In the genomic region with DNA sequence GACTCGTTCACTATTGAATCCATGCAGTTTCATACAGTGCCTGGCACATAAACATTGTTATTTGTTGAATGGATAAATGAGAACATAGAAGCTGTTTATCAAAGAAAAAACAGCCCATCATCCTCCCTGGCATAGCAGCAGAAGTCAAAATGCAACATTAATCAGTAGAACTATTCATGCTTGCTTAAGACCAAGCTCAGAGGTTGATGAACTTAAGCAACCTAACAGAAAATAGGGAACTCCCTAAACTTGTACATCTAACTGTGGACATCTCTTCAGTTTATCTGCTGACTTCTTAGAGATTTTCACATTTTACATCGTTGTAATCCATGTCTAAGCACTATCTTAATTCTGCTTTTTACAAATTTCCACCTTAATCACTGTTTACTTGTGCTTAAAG, we compare ENCODE assay signal across 25 cellular contexts. TPM values are rescaled to one million over a fixed set of nuclear protein-coding genes. Genes with fewer than 3 reads are reported as not detected.
"Had no signal": no experiment of that assay in that cellular context is flagged by ENCODE, and none has a peak within 500 bp of the region (broad histone marks: within the 10 kb centered on the region; RNA-seq: fewer than 3 reads in every experiment).

No MANE protein-coding gene starts in this region.

- H3K27me3 Mint-ChIP-seq: activated CD4-positive, alpha-beta memory T cell treated with anti-CD3 and anti-CD28 coated beads, Interleukin-2, amount 10 ng/mL, durations not matched to agents 7 days and 5 days; activated naive CD8-positive, alpha-beta T cell treated with anti-CD3 and anti-CD28 coated beads, Interleukin-2, amount 50 U/mL, for 24 hours; memory B cell; stimulated activated memory B cell treated with anti-CD40 and anti-IgM and Interleukin-4, amounts not matched to agents 10 μg/mL and 1 μg/mL and 100 μg/mL, for 72 hours had no signal

- ATAC-seq: activated CD4-positive, CD25-positive, alpha-beta regulatory T cell treated with anti-CD3 and anti-CD28 coated beads, Interleukin-2, amount 50 U/mL, for 24 hours; activated naive CD8-positive, alpha-beta T cell treated with anti-CD3 and anti-CD28 coated beads, Interleukin-2, amount 50 U/mL, for 24 hours; activated T-cell treated with anti-CD3 and anti-CD28 coated beads, Interleukin-2, amount 50 U/mL, for 72 hours; body of pancreas; heart left ventricle; stimulated activated memory B cell treated with anti-CD40 and anti-IgM and Interleukin-4, amounts not matched to agents 10 μg/mL and 1 μg/mL and 100 μg/mL, for 72 hours had no signal

- H3K36me3 Mint-ChIP-seq: memory B cell; stimulated activated memory B cell treated with anti-CD40 and anti-IgM and Interleukin-4, amounts not matched to agents 10 μg/mL and 1 μg/mL and 100 μg/mL, for 72 hours had no signal

- H3K4me2 ChIP-seq: smooth muscle cell had no signal

- H3K9me3 ChIP-seq: body of pancreas, heart left ventricle, sigmoid colon, stomach, thoracic aorta, upper lobe of left lung had no signal

- H3K27ac ChIP-seq: body of pancreas, cardiac muscle cell, heart left ventricle, sigmoid colon, stomach, thoracic aorta, upper lobe of left lung, VCaP had no signal

- H3K27ac Mint-ChIP-seq: activated CD4-positive, alpha-beta memory T cell treated with anti-CD3 and anti-CD28 coated beads, Interleukin-2, amount 10 ng/mL, durations not matched to agents 7 days and 5 days; activated CD4-positive, alpha-beta T cell treated with anti-CD3 and anti-CD28 coated beads, Interleukin-2, amount 10 ng/mL, durations not matched to agents 24 days and 14 days; activated naive CD8-positive, alpha-beta T cell treated with anti-CD3 and anti-CD28 coated beads, Interleukin-2, amount 50 U/mL, for 24 hours; activated T-cell treated with anti-CD3 and anti-CD28 coated beads, Interleukin-2, amount 50 U/mL, for 72 hours; memory B cell; nephron; stimulated activated memory B cell treated with anti-CD40 and anti-IgM and Interleukin-4, amounts not matched to agents 10 μg/mL and 1 μg/mL and 100 μg/mL, for 72 hours had no signal

- H3K36me3 ChIP-seq: cardiac muscle cell, heart left ventricle, sigmoid colon, stomach, thoracic aorta, upper lobe of left lung had no signal

- H3K9me3 Mint-ChIP-seq: activated CD4-positive, alpha-beta memory T cell treated with anti-CD3 and anti-CD28 coated beads, Interleukin-2, amount 10 ng/mL, durations not matched to agents 7 days and 5 days; activated CD4-positive, alpha-beta T cell treated with anti-CD3 and anti-CD28 coated beads, Interleukin-2, amount 10 ng/mL, durations not matched to agents 24 days and 14 days; activated naive CD8-positive, alpha-beta T cell treated with anti-CD3 and anti-CD28 coated beads, Interleukin-2, amount 50 U/mL, for 24 hours; activated T-cell treated with anti-CD3 and anti-CD28 coated beads, Interleukin-2, amount 50 U/mL, for 72 hours; memory B cell; nephron; stimulated activated memory B cell treated with anti-CD40 and anti-IgM and Interleukin-4, amounts not matched to agents 10 μg/mL and 1 μg/mL and 100 μg/mL, for 72 hours had no signal

- H3K4me1 Mint-ChIP-seq: activated CD4-positive, alpha-beta memory T cell treated with anti-CD3 and anti-CD28 coated beads, Interleukin-2, amount 10 ng/mL, durations not matched to agents 7 days and 5 days; activated CD4-positive, alpha-beta T cell treated with anti-CD3 and anti-CD28 coated beads, Interleukin-2, amount 10 ng/mL, durations not matched to agents 24 days and 14 days; activated naive CD8-positive, alpha-beta T cell treated with anti-CD3 and anti-CD28 coated beads, Interleukin-2, amount 50 U/mL, for 24 hours; memory B cell; nephron; stimulated activated memory B cell treated with anti-CD40 and anti-IgM and Interleukin-4, amounts not matched to agents 10 μg/mL and 1 μg/mL and 100 μg/mL, for 72 hours had no signal

- DNase-seq: activated CD4-positive, alpha-beta memory T cell treated with anti-CD3 and anti-CD28 coated beads, Interleukin-2, amount 10 ng/mL, durations not matched to agents 7 days and 5 days; activated CD4-positive, alpha-beta T cell treated with anti-CD3 and anti-CD28 coated beads, Interleukin-2, amount 10 ng/mL, durations not matched to agents 24 days and 14 days; activated gamma-delta T cell; activated naive CD4-positive, alpha-beta T cell treated with anti-CD3 and anti-CD28 coated beads, Interleukin-2, amount 50 U/mL, for 16 hours; activated naive CD8-positive, alpha-beta T cell treated with anti-CD3 and anti-CD28 coated beads, Interleukin-2, amount 50 U/mL, for 24 hours; activated T-cell treated with anti-CD3 and anti-CD28 coated beads, Interleukin-2, amount 50 U/mL, for 72 hours; anterior cingulate cortex; body of pancreas; effector CD4-positive, alpha-beta T cell; heart left ventricle; islet precursor cell; left cardiac atrium; sigmoid colon; stimulated activated CD4-positive, alpha-beta T cell treated with anti-CD3 and anti-CD28 coated beads, Interleukin-15, amount 100 ng/mL, for 24 hours; stomach; upper lobe of left lung had no signal

- H3K4me1 ChIP-seq: body of pancreas, sigmoid colon had no signal

- H3K4me3 Mint-ChIP-seq: activated CD4-positive, alpha-beta memory T cell treated with anti-CD3 and anti-CD28 coated beads, Interleukin-2, amount 10 ng/mL, durations not matched to agents 7 days and 5 days; activated CD4-positive, alpha-beta T cell treated with anti-CD3 and anti-CD28 coated beads, Interleukin-2, amount 10 ng/mL, durations not matched to agents 24 days and 14 days; activated naive CD8-positive, alpha-beta T cell treated with anti-CD3 and anti-CD28 coated beads, Interleukin-2, amount 50 U/mL, for 24 hours; activated T-cell treated with anti-CD3 and anti-CD28 coated beads, Interleukin-2, amount 50 U/mL, for 72 hours; memory B cell; nephron; stimulated activated memory B cell treated with anti-CD40 and anti-IgM and Interleukin-4, amounts not matched to agents 10 μg/mL and 1 μg/mL and 100 μg/mL, for 72 hours had no signal

- H3K27me3 ChIP-seq: body of pancreas, cardiac muscle cell, heart left ventricle, sigmoid colon, stomach, upper lobe of left lung had no signal

- H3K4me3 ChIP-seq: body of pancreas, cardiac muscle cell, heart left ventricle, sigmoid colon, smooth muscle cell, stomach, thoracic aorta, upper lobe of left lung had no signal

RNA-seq across cellular contexts. Expression of a gene that starts 50.2 kb away (rescaled TPM):
- total RNA-seq: activated CD4-positive, alpha-beta memory T cell treated with anti-CD3 and anti-CD28 coated beads, Interleukin-2, amount 10 ng/mL, durations not matched to agents 7 days and 5 days; left cardiac atrium; T-helper 2 cell treated with Interferon-gamma antibody and Interleukin-4, amounts not matched to agents 100 ng/mL and 5 ng/mL, for 36 hours had no signal
